In genomic region chr14:103618999-103619398, GRCh38 we compare ENCODE assay signal across 37 cellular contexts. TPM values are rescaled to one million over a fixed set of nuclear protein-coding genes. Genes with fewer than 3 reads are reported as not detected.
DNase-seq lines count a peak whose midpoint lies in the region; ATAC-seq, FAIRE-seq and TF ChIP-seq lines count a peak whose summit lies in the region.
"Had no signal": no experiment of that assay in that cellular context is flagged by ENCODE, and none has a peak within 500 bp of the region (broad histone marks: within the 10 kb centered on the region; RNA-seq: fewer than 3 reads in every experiment).

No MANE protein-coding gene starts in this region.

- H3K36me3 ChIP-seq in colonic mucosa (no peaks in the 10 kb centered on the region), H7 (replicated peaks; ENCODE audit: control insufficient read depth, insufficient read depth, low read length) (no peaks in the 10 kb centered on the region)
- H3K36me3 ChIP-seq: adrenal gland, breast epithelium, esophagus muscularis mucosa, prostate gland, upper lobe of right lung had no signal

- peak; percentile 72 for DNase-seq in ELR (ENCODE audit: low read depth)
- DNase-seq in RPMI7951 (ENCODE audit: low read depth): peak; percentile 54
- no peak for DNase-seq in chondrocyte (ENCODE audit: low spot score)
- peak; percentile 37 for DNase-seq in urothelium cell line (ENCODE audit: low spot score)
- DNase-seq in colonic mucosa: no peak
- DNase-seq in activated naive CD8-positive, alpha-beta T cell treated with anti-CD3 and anti-CD28 coated beads, Interleukin-2, amount 50 U/mL, for 24 hours: no peak
- no peak for DNase-seq in H7
- DNase-seq: activated CD4-positive, alpha-beta T cell treated with anti-CD3 and anti-CD28 coated beads, Interleukin-2, amount 50 U/mL, for 48 hours; activated CD4-positive, CD25-positive, alpha-beta regulatory T cell; activated naive CD4-positive, alpha-beta T cell treated with Interleukin-2 at 50 U/mL for 16 hours; adrenal gland; AML-193; CD4-positive, alpha-beta memory T cell; DMS153; effector memory CD8-positive, alpha-beta T cell; GDM1; HCEC 1CT; hippocampal formation; left colon; mesendoderm; MM.1S; naive B cell; NCI-H1417; NCI-H446; NCI-H82; stimulated activated CD4-positive, alpha-beta T cell treated with anti-CD3 and anti-CD28 coated beads, Interleukin-4, amount 100 ng/mL, for 24 hours; T1000; upper lobe of right lung had no signal

- H3K27me3 ChIP-seq in colonic mucosa (no peaks in the 10 kb centered on the region), H7 (ENCODE audit: control insufficient read depth, insufficient read depth, low read length) (no peaks in the 10 kb centered on the region)
- H3K27me3 ChIP-seq: adrenal gland, breast epithelium, esophagus muscularis mucosa, upper lobe of right lung had no signal

- no peak for ATAC-seq in activated naive CD8-positive, alpha-beta T cell treated with anti-CD3 and anti-CD28 coated beads, Interleukin-2, amount 50 U/mL, for 24 hours
- ATAC-seq: effector memory CD8-positive, alpha-beta T cell; K562; left colon; Right ventricle myocardium inferior; sciatic nerve; stimulated activated effector memory CD8-positive, alpha-beta T cell treated with anti-CD3 and anti-CD28 coated beads, Interleukin-12 subunit alpha, Interleukin-12 subunit beta, amount 100 ng/mL, for 72 hours; upper lobe of right lung had no signal

- H3K27ac ChIP-seq in colonic mucosa: no peak overlapping the region
- H3K27ac ChIP-seq: adrenal gland, breast epithelium, coronary artery, esophagus muscularis mucosa, prostate gland, upper lobe of right lung had no signal

- intact Hi-C loops in colonic mucosa (cut with DNase I): no loop called here

- peaks cover 14% of the 10 kb centered on the region for H3K4me1 Mint-ChIP-seq in chondrocyte (ENCODE audit: low read depth)
- peaks cover 4% of the 10 kb centered on the region for H3K4me1 Mint-ChIP-seq in activated naive CD8-positive, alpha-beta T cell treated with anti-CD3 and anti-CD28 coated beads, Interleukin-2, amount 50 U/mL, for 24 hours

- H3K27ac Mint-ChIP-seq in chondrocyte (ENCODE audit: unreplicated experiment): peak overlapping the region; percentile 5
- no peak overlapping the region for H3K27ac Mint-ChIP-seq in activated naive CD8-positive, alpha-beta T cell treated with anti-CD3 and anti-CD28 coated beads, Interleukin-2, amount 50 U/mL, for 24 hours
- H3K27ac Mint-ChIP-seq: CD4-positive, alpha-beta memory T cell; effector memory CD8-positive, alpha-beta T cell; stimulated activated effector memory CD8-positive, alpha-beta T cell treated with anti-CD3 and anti-CD28 coated beads, Interleukin-12 subunit alpha, Interleukin-12 subunit beta, amount 100 ng/mL, for 72 hours had no signal

- no peak overlapping the region for H3K4me3 ChIP-seq in colonic mucosa
- no peak overlapping the region for H3K4me3 ChIP-seq in H7 (ENCODE audit: insufficient read depth, low read depth, low read length)
- H3K4me3 ChIP-seq: adrenal gland, breast epithelium, coronary artery, esophagus muscularis mucosa, K562, prostate gland, upper lobe of right lung had no signal

- peaks cover 4% of the 10 kb centered on the region for H3K4me1 ChIP-seq in colonic mucosa
- H3K4me1 ChIP-seq: breast epithelium, prostate gland had no signal

- no peak for FAIRE-seq in urothelium cell line (lab: Jason Lieb, UNC)
- FAIRE-seq: frontal cortex, K562 had no signal

- no peaks in the 10 kb centered on the region for H3K9me3 Mint-ChIP-seq in chondrocyte (ENCODE audit: low read depth)
- no peaks in the 10 kb centered on the region for H3K9me3 Mint-ChIP-seq in activated naive CD8-positive, alpha-beta T cell treated with anti-CD3 and anti-CD28 coated beads, Interleukin-2, amount 50 U/mL, for 24 hours
- H3K9me3 Mint-ChIP-seq: CD4-positive, alpha-beta memory T cell; effector memory CD8-positive, alpha-beta T cell; naive B cell; stimulated activated effector memory CD8-positive, alpha-beta T cell treated with anti-CD3 and anti-CD28 coated beads, Interleukin-12 subunit alpha, Interleukin-12 subunit beta, amount 100 ng/mL, for 72 hours had no signal

- H3K4me3 Mint-ChIP-seq in chondrocyte (ENCODE audit: unreplicated experiment): no peak overlapping the region
- no peak overlapping the region for H3K4me3 Mint-ChIP-seq in activated naive CD8-positive, alpha-beta T cell treated with anti-CD3 and anti-CD28 coated beads, Interleukin-2, amount 50 U/mL, for 24 hours
- H3K4me3 Mint-ChIP-seq: CD4-positive, alpha-beta memory T cell; effector memory CD8-positive, alpha-beta T cell; naive B cell; stimulated activated effector memory CD8-positive, alpha-beta T cell treated with anti-CD3 and anti-CD28 coated beads, Interleukin-12 subunit alpha, Interleukin-12 subunit beta, amount 100 ng/mL, for 72 hours had no signal

- no peaks in the 10 kb centered on the region for H3K36me3 Mint-ChIP-seq in chondrocyte (ENCODE audit: low read depth)
- no peaks in the 10 kb centered on the region for H3K36me3 Mint-ChIP-seq in activated naive CD8-positive, alpha-beta T cell treated with anti-CD3 and anti-CD28 coated beads, Interleukin-2, amount 50 U/mL, for 24 hours (ENCODE audit: low read depth)
- H3K36me3 Mint-ChIP-seq: CD4-positive, alpha-beta memory T cell; naive B cell; stimulated activated effector memory CD8-positive, alpha-beta T cell treated with anti-CD3 and anti-CD28 coated beads, Interleukin-12 subunit alpha, Interleukin-12 subunit beta, amount 100 ng/mL, for 72 hours had no signal

- H3K27me3 Mint-ChIP-seq in chondrocyte (ENCODE audit: low read depth): no peaks in the 10 kb centered on the region
- H3K27me3 Mint-ChIP-seq in activated naive CD8-positive, alpha-beta T cell treated with anti-CD3 and anti-CD28 coated beads, Interleukin-2, amount 50 U/mL, for 24 hours: peaks cover 3% of the 10 kb centered on the region
- H3K27me3 Mint-ChIP-seq: CD4-positive, alpha-beta memory T cell; effector memory CD8-positive, alpha-beta T cell; naive B cell had no signal

- no peak overlapping the region for H3K9ac ChIP-seq in colonic mucosa (ENCODE audit: low read depth in 2 of 2, low read length in 2 of 2)

- no peaks in the 10 kb centered on the region for H3K9me3 ChIP-seq in colonic mucosa
- H3K9me3 ChIP-seq: adrenal gland, breast epithelium, esophagus muscularis mucosa, prostate gland, upper lobe of right lung had no signal

- TF ChIP-seq CTCF in chondrocyte (IDR thresholded peaks at IDR 0.05) (no peak), colonic mucosa (IDR thresholded peaks at IDR 0.05) (no peak)

RNA-seq across cellular contexts. Expression of gene KLC1, which starts 10.0 kb away (rescaled TPM):
- 89.5 and 118 TPM in 2 replicates for total RNA-seq in RPMI7951 (2014; rRNA removed; shearing (Covaris generic))
- total RNA-seq in chondrocyte: 188 to 226 TPM (median 190 TPM) in 3 replicates
- total RNA-seq in colonic mucosa: 100 to 1,000 TPM in 1 of 2 donors, 10 to 100 TPM in 1; 78.1 to 112 TPM
- 123 and 131 TPM in 2 replicates for total RNA-seq in H7 (2014; rRNA removed; shearing (Covaris generic))

RNA-seq across cellular contexts. Expression of gene COA8, which starts 56.2 kb away (rescaled TPM):
- total RNA-seq in RPMI7951 (2014; rRNA removed; shearing (Covaris generic)): 28.4 and 48.0 TPM in 2 replicates
- total RNA-seq in chondrocyte (39.1 to 51.9 TPM (median 50.7 TPM) in 3 replicates), colonic mucosa (10 to 100 TPM; 37.1 to 41.5 TPM)
- 15.8 and 17.4 TPM in 2 replicates for total RNA-seq in H7 (2014; rRNA removed; shearing (Covaris generic))

RNA-seq across cellular contexts. Expression of gene BAG5, which starts 56.5 kb away (rescaled TPM):
- 16.0 and 17.9 TPM in 2 replicates for total RNA-seq in RPMI7951 (2014; rRNA removed; shearing (Covaris generic))
- 22.6 to 25.7 TPM (median 23.2 TPM) in 3 replicates for total RNA-seq in chondrocyte
- total RNA-seq in colonic mucosa: 10 to 100 TPM; 26.8 to 29.7 TPM
- 16.6 and 17.7 TPM in 2 replicates for total RNA-seq in H7 (2014; rRNA removed; shearing (Covaris generic))

Comparison
In these comparisons a context has a peak if more than half of its experiments do, and no peak if none do; other contexts are left out.
1. DNase-seq: peak in ELR (single experiment), RPMI7951 (single experiment) and urothelium cell line (single experiment); none in chondrocyte (single experiment), colonic mucosa (single experiment), activated naive CD8-positive, alpha-beta T cell treated with anti-CD3 and anti-CD28 coated beads, Interleukin-2, amount 50 U/mL, for 24 hours (single experiment) and H7 (single experiment).